In the genomic region with DNA sequence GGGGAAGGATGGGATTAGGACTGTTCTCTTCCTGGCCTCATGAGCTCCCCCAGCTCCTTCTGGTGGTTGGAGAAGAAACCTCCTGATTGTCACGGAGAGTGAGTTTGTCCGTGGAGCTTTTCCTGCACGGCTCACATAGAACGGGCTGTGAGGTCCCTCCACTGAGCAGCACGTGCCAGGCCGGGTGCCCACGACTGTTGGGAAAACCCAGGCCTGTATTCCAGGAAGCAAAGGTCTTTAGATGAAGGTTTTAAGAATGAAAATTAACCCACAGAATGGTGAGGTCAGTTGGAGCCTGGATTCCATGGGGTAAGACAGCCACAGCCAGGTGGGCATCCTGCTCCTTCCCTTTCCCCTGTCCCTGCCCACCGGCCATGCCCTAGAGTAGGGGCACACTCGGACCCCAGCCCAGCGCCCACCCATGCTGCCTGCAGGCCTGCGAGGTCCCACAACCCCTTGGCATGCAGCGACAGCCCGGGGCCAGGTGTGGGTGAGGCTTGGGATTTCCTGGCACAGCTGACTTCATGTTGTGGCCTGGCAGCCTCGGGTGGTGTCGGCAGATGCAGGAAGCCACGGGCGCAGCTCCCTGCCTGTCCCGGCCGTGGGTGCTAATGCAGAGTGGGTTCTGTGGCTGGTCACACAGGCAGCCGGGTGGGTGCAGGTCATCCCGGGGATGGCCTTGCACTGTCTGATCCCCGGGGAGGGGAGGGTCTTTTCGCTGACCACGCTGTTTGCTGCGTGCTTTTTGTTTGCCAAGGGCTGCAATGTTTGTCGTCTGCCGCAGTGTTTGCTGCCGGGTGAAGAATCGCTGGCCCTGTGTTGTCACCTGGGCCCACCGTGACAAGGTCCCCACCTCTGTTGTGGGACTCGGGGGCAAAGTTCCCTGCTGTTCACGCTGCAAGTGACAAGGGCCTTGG, we compare ENCODE assay signal across 11 cellular contexts. TPM values are rescaled to one million over a fixed set of nuclear protein-coding genes. Genes with fewer than 3 reads are reported as not detected.
"Had no signal": no experiment of that assay in that cellular context is flagged by ENCODE, and none has a peak within 500 bp of the region (broad histone marks: within the 10 kb centered on the region; RNA-seq: fewer than 3 reads in every experiment).

No MANE protein-coding gene starts in this region.

RNA-seq across cellular contexts. Expression of gene KRTAP5-6, which starts 7.5 kb away (rescaled TPM):
- total RNA-seq: activated B cell treated with CpG ODN at 0.5 μM for 24 hours; activated CD4-positive, alpha-beta T cell treated with anti-CD3 and anti-CD28 coated beads, Interleukin-2, amount 10 ng/mL, durations not matched to agents 24 days and 14 days; activated naive CD4-positive, alpha-beta T cell treated with anti-CD3 and anti-CD28 coated beads, Interleukin-2, amount 50 U/mL, for 72 hours; activated T-cell treated with anti-CD3 and anti-CD28 coated beads, Interleukin-2, amount 50 U/mL, for 4 hours; ascending aorta; body of pancreas; LHCN-M2; M059J; PC-3; SK-MEL-5 had no signal
- polyA plus RNA-seq: IgD-negative memory B cell had no signal

RNA-seq across cellular contexts. Expression of gene KRTAP5-5, which starts 59.9 kb away (rescaled TPM):
- total RNA-seq: activated B cell treated with CpG ODN at 0.5 μM for 24 hours; activated CD4-positive, alpha-beta T cell treated with anti-CD3 and anti-CD28 coated beads, Interleukin-2, amount 10 ng/mL, durations not matched to agents 24 days and 14 days; activated naive CD4-positive, alpha-beta T cell treated with anti-CD3 and anti-CD28 coated beads, Interleukin-2, amount 50 U/mL, for 72 hours; activated T-cell treated with anti-CD3 and anti-CD28 coated beads, Interleukin-2, amount 50 U/mL, for 4 hours; ascending aorta; body of pancreas; LHCN-M2; M059J; PC-3; SK-MEL-5 had no signal
- polyA plus RNA-seq: IgD-negative memory B cell had no signal
